ENCODE assay signal across 8 cellular contexts in the genomic region with DNA sequence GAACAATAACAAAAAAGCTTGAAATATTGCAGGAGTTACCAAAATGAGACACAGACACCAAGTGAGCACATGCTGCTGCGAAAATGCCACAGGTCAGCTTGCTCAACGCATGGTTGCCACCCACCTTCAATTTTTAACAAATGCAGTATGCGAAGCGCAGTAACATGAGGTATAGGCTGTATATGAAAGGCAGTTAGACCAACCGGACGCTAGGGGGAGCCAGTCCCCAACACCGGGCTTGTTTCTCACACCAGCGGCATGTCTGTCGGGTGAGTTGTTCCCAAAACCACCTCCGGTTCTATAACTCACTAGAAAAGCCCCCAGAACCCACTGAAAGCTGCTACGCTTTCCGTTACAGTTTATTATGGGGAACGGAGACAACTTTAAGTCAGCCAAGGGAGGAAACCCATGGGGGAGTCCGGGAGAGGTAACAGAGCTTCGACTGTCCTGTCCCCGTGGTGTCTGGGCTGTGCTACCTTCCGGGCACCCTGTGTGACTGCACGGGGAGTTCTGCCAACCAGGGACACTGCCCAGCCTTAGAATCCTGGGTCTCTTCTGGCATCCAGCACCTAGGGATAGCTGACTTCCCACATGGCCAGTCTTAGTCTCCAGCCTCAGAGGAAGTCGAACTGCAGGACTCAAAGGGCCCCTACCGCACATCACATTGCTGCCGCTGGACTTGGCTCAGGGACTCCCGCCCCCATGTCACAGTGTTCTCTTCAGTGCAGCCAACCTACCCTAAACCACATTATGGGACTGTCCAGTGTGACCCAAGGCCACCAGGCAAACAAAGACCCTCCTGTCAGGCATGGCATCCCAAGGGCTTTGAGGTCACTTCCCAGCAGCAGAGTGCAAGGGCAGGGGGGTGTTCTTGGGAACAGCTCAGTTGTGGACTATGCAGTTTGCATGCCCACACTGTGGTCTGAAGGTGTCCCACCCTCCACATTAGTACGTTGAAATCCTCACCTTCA. TPM values are rescaled to one million over a fixed set of nuclear protein-coding genes. Genes with fewer than 3 reads are reported as not detected.
DNase-seq lines count a peak whose midpoint lies in the region; ATAC-seq and TF ChIP-seq lines count a peak whose summit lies in the region.

No MANE protein-coding gene starts in this region.

- peak; percentile 94 for DNase-seq in GM12865 (ENCODE audit: low read depth)
- peak; percentile 84 for DNase-seq in MV-4-11 (lab: John Stamatoyannopoulos, UW)
- peak; percentile 77 for DNase-seq in SK-N-MC (ENCODE audit: low read depth, low spot score)
- DNase-seq in activated naive CD4-positive, alpha-beta T cell treated with anti-CD3 and anti-CD28 coated beads for 36 hours: peak; percentile 97
- DNase-seq in head of caudate nucleus: peak; percentile 73 to 94 (median 87)
- peak; percentile 71 for DNase-seq in progenitor cell of endocrine pancreas (ENCODE audit: low spot score, unreplicated experiment)
- peak; percentile 86 for DNase-seq in upper lobe of right lung

- H3K4me3 Mint-ChIP-seq in activated naive CD4-positive, alpha-beta T cell treated with anti-CD3 and anti-CD28 coated beads for 36 hours: peak overlapping the region; percentile 40
- no peak overlapping the region for H3K4me3 Mint-ChIP-seq in progenitor cell of endocrine pancreas (ENCODE audit: low read depth)

- no peaks in the 10 kb centered on the region for H3K27me3 Mint-ChIP-seq in activated naive CD4-positive, alpha-beta T cell treated with anti-CD3 and anti-CD28 coated beads for 36 hours (ENCODE audit: low read depth)
- peaks cover 22% of the 10 kb centered on the region for H3K27me3 Mint-ChIP-seq in progenitor cell of endocrine pancreas

- ATAC-seq in HG02588 (IDR thresholded peaks at IDR 0.05; ENCODE audit: unreplicated experiment) (peak; percentile 96), upper lobe of right lung (peak; percentile 97)

- TF ChIP-seq CTCF in GM12865 (IDR thresholded peaks at IDR 0.05; ENCODE audit: insufficient read depth, low read depth, low read length, missing control alignments): peak; percentile 89
- peak; percentile 93 for TF ChIP-seq CTCF in progenitor cell of endocrine pancreas (IDR thresholded peaks at IDR 0.05; ENCODE audit: unreplicated experiment)
- peak; percentile 91 for TF ChIP-seq CTCF in upper lobe of right lung (IDR thresholded peaks at IDR 0.05)

- H3K9ac ChIP-seq in SK-N-MC (ENCODE audit: insufficient read length): no peak overlapping the region

- H3K27me3 ChIP-seq in upper lobe of right lung: no peaks in the 10 kb centered on the region

- intact Hi-C loops in activated naive CD4-positive, alpha-beta T cell treated with anti-CD3 and anti-CD28 coated beads for 36 hours (cut with micrococcal nuclease): loop anchor here (1.0 to 10.0 kb wide), 10 partner anchors 14 to 752 kb away; a partner anchor contains a TSS
- intact Hi-C loops in head of caudate nucleus (cut with DNase I) (no loop called here), upper lobe of right lung (cut with DNase I) (no loop called here)

- H3K27ac Mint-ChIP-seq in activated naive CD4-positive, alpha-beta T cell treated with anti-CD3 and anti-CD28 coated beads for 36 hours: peak overlapping the region; percentile 73
- no peak overlapping the region for H3K27ac Mint-ChIP-seq in progenitor cell of endocrine pancreas

- peaks cover 20% of the 10 kb centered on the region for H3K4me1 Mint-ChIP-seq in activated naive CD4-positive, alpha-beta T cell treated with anti-CD3 and anti-CD28 coated beads for 36 hours (ENCODE audit: low read depth)
- no peaks in the 10 kb centered on the region for H3K4me1 Mint-ChIP-seq in progenitor cell of endocrine pancreas (ENCODE audit: low read depth)

- H3K36me3 ChIP-seq in SK-N-MC (ENCODE audit: insufficient read depth, low read length) (no peaks in the 10 kb centered on the region), upper lobe of right lung (peaks cover 8% of the 10 kb centered on the region)

- peaks cover 12% of the 10 kb centered on the region for H3K36me3 Mint-ChIP-seq in activated naive CD4-positive, alpha-beta T cell treated with anti-CD3 and anti-CD28 coated beads for 36 hours (ENCODE audit: low read depth)
- H3K36me3 Mint-ChIP-seq in progenitor cell of endocrine pancreas (ENCODE audit: insufficient read depth): peaks cover 2% of the 10 kb centered on the region

- H3K9me3 ChIP-seq in SK-N-MC (ENCODE audit: low read depth, low read length) (no peaks in the 10 kb centered on the region), upper lobe of right lung (no peaks in the 10 kb centered on the region)

- H3K4me3 ChIP-seq in GM12865 (ENCODE audit: low read depth, low read length): peak overlapping the region; percentile 36
- H3K4me3 ChIP-seq in SK-N-MC: peak overlapping the region; percentile 66
- H3K4me3 ChIP-seq in upper lobe of right lung: peak overlapping the region; percentile 33

- H3K9me3 Mint-ChIP-seq in activated naive CD4-positive, alpha-beta T cell treated with anti-CD3 and anti-CD28 coated beads for 36 hours: no peaks in the 10 kb centered on the region
- peaks cover 4% of the 10 kb centered on the region for H3K9me3 Mint-ChIP-seq in progenitor cell of endocrine pancreas (ENCODE audit: low read depth)

- H3K4me1 ChIP-seq in upper lobe of right lung: peaks cover 12% of the 10 kb centered on the region

- H3K27ac ChIP-seq in SK-N-MC (no peak overlapping the region), upper lobe of right lung (no peak overlapping the region)

- CTCF ChIA-PET in activated naive CD4-positive, alpha-beta T cell treated with anti-CD3 and anti-CD28 coated beads for 36 hours (lab: Charles Lee): interaction anchor here (0.5 to 3.7 kb wide), 15 partner anchors 8 to 1359 kb away, joined by 3 to 30 read pairs (median 4); a partner anchor contains a TSS

RNA-seq across cellular contexts. Expression of a gene that starts 14.0 kb away (rescaled TPM):
- 100 to 1,000 TPM; 112 to 116 TPM for total RNA-seq in activated naive CD4-positive, alpha-beta T cell treated with anti-CD3 and anti-CD28 coated beads for 36 hours
- 94.8 and 98.6 TPM in 2 replicates for total RNA-seq in progenitor cell of endocrine pancreas
- 88.8 TPM for total RNA-seq in upper lobe of right lung
